Comparison of ENCODE assay signal across 28 cellular contexts in genomic region chr22:49543876-49544275, GRCh38.
DNase-seq lines count a peak whose midpoint lies in the region; FAIRE-seq and TF ChIP-seq lines count a peak whose summit lies in the region.
"Had no signal": no experiment of that assay in that cellular context is flagged by ENCODE, and none has a peak within 500 bp of the region (broad histone marks: within the 10 kb centered on the region; RNA-seq: fewer than 3 reads in every experiment).

No MANE protein-coding gene starts in this region.

- H3K27me3 ChIP-seq in bronchial epithelial cell (ENCODE audit: control insufficient read depth, insufficient read depth, low read length) (no peaks in the 10 kb centered on the region), suprapubic skin (peaks cover 31% of the 10 kb centered on the region)
- H3K27me3 ChIP-seq: BE2C had no signal

- no peak for TF ChIP-seq POLR2A in suprapubic skin (IDR thresholded peaks at IDR 0.05)

- H3K9me3 Mint-ChIP-seq in neural crest cell: no peaks in the 10 kb centered on the region
- H3K9me3 Mint-ChIP-seq: CD8-positive, alpha-beta memory T cell had no signal

- H3K4me1 Mint-ChIP-seq in neural crest cell: no peaks in the 10 kb centered on the region
- H3K4me1 Mint-ChIP-seq: CD14-positive monocyte; CD8-positive, alpha-beta memory T cell had no signal

- no peaks in the 10 kb centered on the region for H3K4me1 ChIP-seq in suprapubic skin
- H3K4me1 ChIP-seq: BE2C had no signal

- H3K4me3 Mint-ChIP-seq in neural crest cell: no peak overlapping the region
- H3K4me3 Mint-ChIP-seq: CD14-positive monocyte; CD8-positive, alpha-beta memory T cell had no signal

- peak; percentile 64 for FAIRE-seq in bronchial epithelial cell (lab: Jason Lieb, UNC)
- FAIRE-seq: GM12891 had no signal

- no peaks in the 10 kb centered on the region for H3K27me3 Mint-ChIP-seq in neural crest cell (ENCODE audit: low read depth)

- WGBS in suprapubic skin: 57% methylated on average over 10 of the region's 10 CpGs

- no peak for TF ChIP-seq EP300 in suprapubic skin (IDR thresholded peaks at IDR 0.05)

- H3K4me3 ChIP-seq in bronchial epithelial cell (ENCODE audit: low read depth, low read length) (no peak overlapping the region), suprapubic skin (no peak overlapping the region)

- H3K27ac Mint-ChIP-seq in neural crest cell (ENCODE audit: unreplicated experiment): peak overlapping the region; percentile 50
- H3K27ac Mint-ChIP-seq: CD14-positive monocyte had no signal

- peak; percentile 17 for DNase-seq in activated effector memory CD4-positive, alpha-beta T cell treated with anti-CD3 and anti-CD28 coated beads, Interleukin-2, amount 50 U/mL, for 16 hours
- no peak for DNase-seq in activated effector memory CD4-positive, alpha-beta T cell treated with Interleukin-2 at 50 U/mL for 16 hours
- DNase-seq in bronchial epithelial cell (ENCODE audit: low read depth): no peak
- DNase-seq in neural crest cell (ENCODE audit: low read depth, low spot score): no peak
- DNase-seq in suprapubic skin (ENCODE audit: low spot score in 2 of 2): peak; percentile 17 to 43
- no peak for DNase-seq in AG08396 (ENCODE audit: low spot score)
- no peak for DNase-seq in SIG-M5 (lab: John Stamatoyannopoulos, UW)
- no peak for DNase-seq in NK-92 (lab: John Stamatoyannopoulos, UW; ENCODE audit: unreplicated experiment)
- DNase-seq: BE2C; CD8-positive, alpha-beta memory T cell; DMS 273 treated with DMSO at 0.1 percent for 48 hours; DMS79; EL; GF-D8; GOT3; Karpas-422; NCI-H1092 treated with DMSO at 0.1 percent for 48 hours; NCI-H1436; NCI-H187; NCI-H2081 treated with DMSO at 0.1 percent for 48 hours; NCI-H2171; NCI-H226; NCI-H510A; SHP77 treated with DMSO at 0.1 percent for 48 hours had no signal

- H3K9me3 ChIP-seq in suprapubic skin: no peaks in the 10 kb centered on the region
- H3K9me3 ChIP-seq: BE2C had no signal

- H3K36me3 ChIP-seq in bronchial epithelial cell (ENCODE audit: control insufficient read depth, insufficient read depth, low read length) (no peaks in the 10 kb centered on the region), suprapubic skin (no peaks in the 10 kb centered on the region)
- H3K36me3 ChIP-seq: BE2C had no signal

- no peak overlapping the region for H3K27ac ChIP-seq in suprapubic skin
- H3K27ac ChIP-seq: 22Rv1, RWPE1 had no signal

- H3K36me3 Mint-ChIP-seq in neural crest cell (ENCODE audit: low read depth): no peaks in the 10 kb centered on the region
- H3K36me3 Mint-ChIP-seq: CD8-positive, alpha-beta memory T cell had no signal

- TF ChIP-seq CTCF in bronchial epithelial cell (IDR thresholded peaks at IDR 0.05; ENCODE audit: insufficient read depth, low read length, severe bottlenecking) (no peak), neural crest cell (conservative IDR thresholded peaks at IDR 0.05) (no peak), suprapubic skin (IDR thresholded peaks at IDR 0.05) (no peak)

Comparison
In these comparisons a context has a peak if more than half of its experiments do, and no peak if none do; other contexts are left out.
1. DNase-seq: peak in activated effector memory CD4-positive, alpha-beta T cell treated with anti-CD3 and anti-CD28 coated beads, Interleukin-2, amount 50 U/mL, for 16 hours (single experiment) and suprapubic skin (2 of 2); none in activated effector memory CD4-positive, alpha-beta T cell treated with Interleukin-2 at 50 U/mL for 16 hours (single experiment), bronchial epithelial cell (single experiment), neural crest cell (single experiment), AG08396 (single experiment), SIG-M5 (single experiment) and NK-92 (single experiment).